In the genomic region with DNA sequence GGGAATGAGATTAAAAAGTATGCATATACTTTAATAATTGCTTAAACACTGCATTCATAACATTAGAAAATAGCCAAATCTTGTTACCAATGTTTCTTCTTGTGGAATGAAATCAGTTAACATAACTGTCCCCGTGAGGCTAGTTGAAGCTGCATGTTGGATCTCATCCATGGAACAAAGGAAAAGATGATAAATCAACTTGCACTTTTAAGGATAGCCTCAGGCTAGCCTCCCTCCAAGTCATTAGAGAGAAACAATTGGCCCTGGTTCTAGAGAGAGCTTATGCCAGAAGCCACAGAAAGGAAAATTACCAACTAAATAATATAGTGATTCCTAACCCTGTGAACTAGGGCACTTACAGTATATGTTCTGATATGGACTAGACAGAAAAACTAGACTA, we compare ENCODE assay signal across 21 cellular contexts.
DNase-seq lines count a peak whose midpoint lies in the region; ATAC-seq and TF ChIP-seq lines count a peak whose summit lies in the region.
"Had no signal": no experiment of that assay in that cellular context is flagged by ENCODE, and none has a peak within 500 bp of the region (broad histone marks: within the 10 kb centered on the region; RNA-seq: fewer than 3 reads in every experiment).

No MANE protein-coding gene starts in this region.

- BruUV-seq in MCF 10A (replicated peaks; lab: Mats Ljungman, UMichigan) (no TSS peak), mammary epithelial cell (replicated peaks; lab: Mats Ljungman, UMichigan) (no TSS peak)

- H3K4me2 ChIP-seq in mammary epithelial cell (ENCODE audit: insufficient read depth, low read depth, low read length) (no peak overlapping the region), mesendoderm (ENCODE audit: low read length) (no peak overlapping the region)

- no peaks in the 10 kb centered on the region for H3K36me3 Mint-ChIP-seq in MCF 10A (ENCODE audit: insufficient read depth, unreplicated experiment)
- H3K36me3 Mint-ChIP-seq in CD8-positive, alpha-beta T cell = no peaks in the 10 kb centered on the region

- H3K9ac ChIP-seq in mammary epithelial cell (ENCODE audit: insufficient read depth, low read length) = no peak overlapping the region
- no peak overlapping the region for H3K9ac ChIP-seq in mesendoderm (ENCODE audit: low read length)
- H3K9ac ChIP-seq: GM23248 had no signal

- no peak for TF ChIP-seq CTCF in MCF 10A (IDR thresholded peaks at IDR 0.05; ENCODE audit: unreplicated experiment)
- no peak for TF ChIP-seq CTCF in mammary epithelial cell (conservative IDR thresholded peaks at IDR 0.05 in 1 of 2, IDR thresholded peaks at IDR 0.05 in 1 of 2; ENCODE audit: extremely low read depth in 1 of 2, insufficient read depth in 1 of 2, low read depth in 1 of 2, low read length in 2 of 2)
- no peak for TF ChIP-seq CTCF in CD8-positive, alpha-beta T cell (IDR thresholded peaks at IDR 0.05)

- H4K8ac ChIP-seq in mesendoderm (ENCODE audit: low read depth, low read length) = no peak overlapping the region

- H3K4me1 ChIP-seq in mammary epithelial cell (ENCODE audit: insufficient read depth, low read length) (no peaks in the 10 kb centered on the region), mesendoderm (ENCODE audit: control insufficient read depth, low read depth, low read length) (no peaks in the 10 kb centered on the region)
- H3K4me1 ChIP-seq in CD8-positive, alpha-beta T cell (ENCODE audit: insufficient read depth, low read length) = no peaks in the 10 kb centered on the region

- WGBS in mammary epithelial cell (ENCODE audit: low coverage, missing lambda C conversion rate) = 0% methylated on average over 1 of the region's 1 CpG
- WGBS in mesendoderm (ENCODE audit: extremely low coverage, insufficient coverage, low lambda C conversion rate) = no CpG with 5 or more reads among the region's 1 CpG

- H2BK120ac ChIP-seq in mesendoderm (ENCODE audit: low read depth, low read length) = no peak overlapping the region

- H3K27ac Mint-ChIP-seq in MCF 10A (ENCODE audit: low read depth, unreplicated experiment) = no peak overlapping the region
- H3K27ac Mint-ChIP-seq in CD8-positive, alpha-beta T cell = no peak overlapping the region
- H3K27ac Mint-ChIP-seq: T-helper 1 cell treated with Interleukin-12 subunit alpha and Interleukin-12 subunit beta and Interleukin-4 antibody, amounts not matched to agents 30 μg/mL and 1 μg/mL, for 36 hours had no signal

- no peaks in the 10 kb centered on the region for H3K4me1 Mint-ChIP-seq in MCF 10A (ENCODE audit: insufficient read depth, unreplicated experiment)
- no peaks in the 10 kb centered on the region for H3K4me1 Mint-ChIP-seq in CD8-positive, alpha-beta T cell (ENCODE audit: low read depth)

- H4K5ac ChIP-seq in mesendoderm (ENCODE audit: low read length) = no peak overlapping the region

- peaks cover 40% of the 10 kb centered on the region for H3K27me3 Mint-ChIP-seq in MCF 10A (ENCODE audit: insufficient read depth, unreplicated experiment)
- peaks cover 2% of the 10 kb centered on the region for H3K27me3 Mint-ChIP-seq in CD8-positive, alpha-beta T cell (ENCODE audit: low read depth)

- H3K4me3 Mint-ChIP-seq in MCF 10A (ENCODE audit: unreplicated experiment) = no peak overlapping the region
- H3K4me3 Mint-ChIP-seq in CD8-positive, alpha-beta T cell = no peak overlapping the region
- H3K4me3 Mint-ChIP-seq: T-helper 1 cell treated with Interleukin-12 subunit alpha and Interleukin-12 subunit beta and Interleukin-4 antibody, amounts not matched to agents 30 μg/mL and 1 μg/mL, for 36 hours had no signal

- H3K9me3 Mint-ChIP-seq in MCF 10A (ENCODE audit: unreplicated experiment) = no peaks in the 10 kb centered on the region
- no peaks in the 10 kb centered on the region for H3K9me3 Mint-ChIP-seq in CD8-positive, alpha-beta T cell
- H3K9me3 Mint-ChIP-seq: T-helper 1 cell treated with Interleukin-12 subunit alpha and Interleukin-12 subunit beta and Interleukin-4 antibody, amounts not matched to agents 30 μg/mL and 1 μg/mL, for 36 hours had no signal

- CTCF ChIA-PET in MCF 10A (lab: Yijun Ruan, JAX) = no interaction called here
- CTCF ChIA-PET in mammary epithelial cell (lab: Charles Lee; ENCODE audit: low non-redundant PET) = no interaction called here
- CTCF ChIA-PET in CD8-positive, alpha-beta T cell (lab: Charles Lee) = no interaction called here

- H3K23ac ChIP-seq in mesendoderm (ENCODE audit: low read length) = no peak overlapping the region

- no peaks in the 10 kb centered on the region for H4K20me1 ChIP-seq in mammary epithelial cell (ENCODE audit: insufficient read depth, low read length)

- H3K56ac ChIP-seq in mesendoderm (ENCODE audit: low read length) = no peak overlapping the region

- intact Hi-C loops in MCF 10A (cut with micrococcal nuclease) (no loop called here), mammary epithelial cell (cut with micrococcal nuclease) (no loop called here)
- intact Hi-C loops in CD8-positive, alpha-beta T cell (cut with DNase I, micrococcal nuclease) = no loop called here

- no peak for ATAC-seq in CD8-positive, alpha-beta T cell
- ATAC-seq in GM21526 (IDR thresholded peaks at IDR 0.05; ENCODE audit: low FRiP score, unreplicated experiment) = no peak
- ATAC-seq: HepG2, K562, Right ventricle myocardium inferior had no signal

- no peak overlapping the region for H2BK5ac ChIP-seq in mesendoderm (ENCODE audit: low read length)

- dilution Hi-C loops in mammary epithelial cell (cut with HindIII; ENCODE audit: low sequenced_read_pairs) = no loop called here

- no peaks in the 10 kb centered on the region for H3K36me3 ChIP-seq in mammary epithelial cell (ENCODE audit: insufficient read depth, low read length)
- no peaks in the 10 kb centered on the region for H3K36me3 ChIP-seq in mesendoderm (ENCODE audit: control insufficient read depth, insufficient read depth, low read length)
- no peaks in the 10 kb centered on the region for H3K36me3 ChIP-seq in CD8-positive, alpha-beta T cell (ENCODE audit: insufficient read depth, low read length)

- H3K9me3 ChIP-seq in mammary epithelial cell (replicated peaks; ENCODE audit: insufficient read depth, low read length) = no peaks in the 10 kb centered on the region
- H3K9me3 ChIP-seq in CD8-positive, alpha-beta T cell (ENCODE audit: low read length) = no peaks in the 10 kb centered on the region

- in situ Hi-C loops in mammary epithelial cell (cut with MboI; ENCODE audit: low sequenced_read_pairs in 2 of 2) = no loop called here

- H3K27ac ChIP-seq in mammary epithelial cell (ENCODE audit: insufficient read depth, low read depth, low read length) (no peak overlapping the region), mesendoderm (ENCODE audit: low read depth, low read length) (no peak overlapping the region)
- no peak overlapping the region for H3K27ac ChIP-seq in CD8-positive, alpha-beta T cell (ENCODE audit: low read depth, low read length)
- H3K27ac ChIP-seq: C4-2B, GM23248, HL-60 had no signal

- H3K18ac ChIP-seq in mesendoderm (ENCODE audit: low read length) = no peak overlapping the region

- no peak overlapping the region for H3K4me3 ChIP-seq in mammary epithelial cell (replicated peaks in 1 of 3; ENCODE audit: insufficient read depth in 1 of 3, low read depth in 2 of 3, low read length in 3 of 3)
- no peak overlapping the region for H3K4me3 ChIP-seq in mesendoderm (ENCODE audit: low read length)
- no peak overlapping the region for H3K4me3 ChIP-seq in CD8-positive, alpha-beta T cell (ENCODE audit: low read depth, low read length)
- H3K4me3 ChIP-seq: GM23248, K562 had no signal

- POLR2A ChIA-PET in MCF 10A (lab: Yijun Ruan, JAX) = interaction anchor here (1.0 kb wide), 1 partner anchor 19 kb away, joined by 3 read pairs; no protein-coding TSS in a partner anchor
- POLR2A ChIA-PET in CD8-positive, alpha-beta T cell (lab: Charles Lee) = no interaction called here

- H2AK5ac ChIP-seq in mesendoderm (ENCODE audit: low read length) = no peak overlapping the region

- H3K79me2 ChIP-seq in mammary epithelial cell (ENCODE audit: insufficient read depth, low read length) = no peaks in the 10 kb centered on the region
- H3K79me2 ChIP-seq in mesendoderm (ENCODE audit: control insufficient read depth, insufficient read depth, low read length) = no peaks in the 10 kb centered on the region

- no peak overlapping the region for H3K4ac ChIP-seq in mesendoderm (ENCODE audit: low read depth, low read length)

- DNase-seq in MCF 10A (ENCODE audit: unreplicated experiment) = peak; percentile 3
- no peak for DNase-seq in mammary epithelial cell
- peak; percentile 59 for DNase-seq in NCI-H2081 treated with DMSO at 0.1 percent for 48 hours (lab: John Stamatoyannopoulos, UW)
- DNase-seq in mesendoderm = peak; percentile 17
- DNase-seq in CD8-positive, alpha-beta T cell = no peak
- no peak for DNase-seq in SIG-M5 treated with dmso at 0.1 percent for 504 hours (lab: John Stamatoyannopoulos, UW; ENCODE audit: unreplicated experiment)
- DNase-seq: DMS79, GM23248, HCEC 1CT, NCI-H1092, NCI-H187 treated with DMSO at 0.1 percent for 48 hours, NCI-H2171, NCI-H345, NCI-H526 had no signal

- H2BK15ac ChIP-seq in mesendoderm (replicated peaks; ENCODE audit: low read depth) = no peak overlapping the region

- H3K27me3 ChIP-seq in mammary epithelial cell (ENCODE audit: insufficient read depth, low read length) (no peaks in the 10 kb centered on the region), mesendoderm (ENCODE audit: insufficient read depth, low read length, poor library complexity) (no peaks in the 10 kb centered on the region)
- H3K27me3 ChIP-seq in CD8-positive, alpha-beta T cell (ENCODE audit: insufficient read depth, low read length) = no peaks in the 10 kb centered on the region

- no peak overlapping the region for H2AFZ ChIP-seq in mammary epithelial cell (ENCODE audit: low read depth, low read length)
- H2AFZ ChIP-seq: GM23248 had no signal

- H3K79me1 ChIP-seq in mesendoderm (ENCODE audit: low read length) = no peaks in the 10 kb centered on the region

Comparison
In these comparisons a context has a peak if more than half of its experiments do, and no peak if none do; other contexts are left out.
1. DNase-seq: peak in MCF 10A (single experiment), NCI-H2081 treated with DMSO at 0.1 percent for 48 hours (single experiment) and mesendoderm (single experiment); none in mammary epithelial cell (single experiment), CD8-positive, alpha-beta T cell (0 of 7) and SIG-M5 treated with dmso at 0.1 percent for 504 hours (single experiment).